32 cellular contexts compared by ENCODE assay signal in the genomic region with DNA sequence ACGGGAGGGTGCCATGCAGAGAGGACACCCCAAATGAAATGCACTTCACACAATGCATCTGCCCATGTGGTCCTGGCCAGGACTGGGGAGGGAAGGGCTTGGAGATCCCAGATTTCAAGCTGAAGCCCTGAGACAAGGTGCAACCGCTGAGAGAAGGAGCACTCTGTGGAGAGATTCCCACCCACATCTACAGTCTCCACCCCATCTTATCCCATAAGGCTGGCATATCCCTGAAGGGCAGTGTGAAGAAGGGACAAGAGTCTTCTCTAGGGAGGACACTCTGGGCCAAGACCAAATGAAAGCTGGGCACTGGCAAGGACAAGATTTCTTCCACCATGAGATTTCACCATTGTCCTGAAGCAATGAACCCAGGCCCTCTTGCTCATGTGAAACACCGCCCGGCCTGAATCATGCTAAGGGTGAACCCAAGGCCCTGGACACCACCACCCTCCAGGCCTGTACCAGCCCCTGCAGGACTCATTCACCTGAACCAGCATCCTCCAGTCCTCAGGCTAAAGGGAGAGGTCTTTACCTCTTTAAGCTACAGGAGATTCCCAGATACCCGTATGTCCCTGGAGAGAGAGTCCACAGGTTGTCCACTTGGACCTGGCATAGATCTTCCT. TPM values are rescaled to one million over a fixed set of nuclear protein-coding genes. Genes with fewer than 3 reads are reported as not detected.
"Had no signal": no experiment of that assay in that cellular context is flagged by ENCODE, and none has a peak within 500 bp of the region (broad histone marks: within the 10 kb centered on the region; RNA-seq: fewer than 3 reads in every experiment).

No MANE protein-coding gene starts in this region.

- H3K27me3 Mint-ChIP-seq: activated naive CD8-positive, alpha-beta T cell had no signal

- H3K4me3 Mint-ChIP-seq: activated CD8-positive, alpha-beta T cell treated with anti-CD3 and anti-CD28 coated beads, Interleukin-2, amount 10 ng/mL, durations not matched to agents 7 days and 5 days; activated naive CD4-positive, alpha-beta T cell treated with anti-CD3 and anti-CD28 coated beads, Interleukin-2, amount 10 ng/mL, durations not matched to agents 7 days and 5 days; activated naive CD8-positive, alpha-beta T cell; activated naive CD8-positive, alpha-beta T cell treated with anti-CD3 and anti-CD28 coated beads, Interleukin-2, amount 50 U/mL, for 24 hours; brain; T-helper 1 cell treated with Interleukin-12 subunit alpha and Interleukin-12 subunit beta and Interleukin-4 antibody, amounts not matched to agents 30 μg/mL and 1 μg/mL, for 36 hours had no signal

- H3K9me3 Mint-ChIP-seq: activated naive CD4-positive, alpha-beta T cell treated with anti-CD3 and anti-CD28 coated beads, Interleukin-2, amount 10 ng/mL, durations not matched to agents 7 days and 5 days; T-helper 1 cell treated with Interleukin-12 subunit alpha and Interleukin-12 subunit beta and Interleukin-4 antibody, amounts not matched to agents 30 μg/mL and 1 μg/mL, for 36 hours had no signal

- H3K4me3 ChIP-seq: K562, Peyer's patch, SJSA1 had no signal

- H3K4me1 Mint-ChIP-seq: activated naive CD4-positive, alpha-beta T cell treated with anti-CD3 and anti-CD28 coated beads, Interleukin-2, amount 10 ng/mL, durations not matched to agents 7 days and 5 days; brain had no signal

- H3K36me3 ChIP-seq: Peyer's patch, SJSA1 had no signal

- H3K27me3 ChIP-seq: Peyer's patch had no signal

- H3K27ac ChIP-seq: Peyer's patch, SJSA1, VCaP had no signal

- H3K27ac Mint-ChIP-seq: activated CD8-positive, alpha-beta T cell treated with anti-CD3 and anti-CD28 coated beads, Interleukin-2, amount 10 ng/mL, durations not matched to agents 7 days and 5 days; activated naive CD4-positive, alpha-beta T cell treated with anti-CD3 and anti-CD28 coated beads, Interleukin-2, amount 10 ng/mL, durations not matched to agents 7 days and 5 days; activated naive CD8-positive, alpha-beta T cell; activated naive CD8-positive, alpha-beta T cell treated with anti-CD3 and anti-CD28 coated beads, Interleukin-2, amount 50 U/mL, for 24 hours; brain; T-helper 1 cell treated with Interleukin-12 subunit alpha and Interleukin-12 subunit beta and Interleukin-4 antibody, amounts not matched to agents 30 μg/mL and 1 μg/mL, for 36 hours had no signal

- H3K36me3 Mint-ChIP-seq: activated naive CD4-positive, alpha-beta T cell treated with anti-CD3 and anti-CD28 coated beads, Interleukin-2, amount 10 ng/mL, durations not matched to agents 7 days and 5 days; activated naive CD8-positive, alpha-beta T cell; brain had no signal

- H3K4me1 ChIP-seq: Peyer's patch, SJSA1 had no signal

- DNase-seq: activated CD4-positive, alpha-beta T cell treated with anti-CD3 and anti-CD28 coated beads for 1 hour; activated CD4-positive, alpha-beta T cell treated with anti-CD3 and anti-CD28 coated beads for 48 hours; activated CD4-positive, CD25-positive, alpha-beta regulatory T cell; activated CD8-positive, alpha-beta T cell treated with anti-CD3 and anti-CD28 coated beads, Interleukin-2, amount 10 ng/mL, durations not matched to agents 7 days and 5 days; activated naive CD4-positive, alpha-beta T cell treated with anti-CD3 and anti-CD28 coated beads, Interleukin-2, amount 10 ng/mL, durations not matched to agents 7 days and 5 days; activated naive CD8-positive, alpha-beta T cell treated with anti-CD3 and anti-CD28 coated beads, Interleukin-2, amount 50 U/mL, for 24 hours; anterior cingulate cortex; IMR-90; NCI-H1092 treated with DMSO at 0.1 percent for 48 hours; NCI-H1417; NCI-H146; NCI-H187; NCI-H2029 treated with DMSO at 0.1 percent for 48 hours; NCI-H2107; NCI-H2171; NCI-H510A; NCI-H526; NCI-H748 treated with DMSO at 0.1 percent for 48 hours; NK-92 treated with Interleukin-12 subunit alpha and Interleukin-12 subunit beta, amount 100 ng/mL, for 24 hours; PC-3; RPMI8226; SHP77 treated with DMSO at 0.1 percent for 48 hours; SK-N-SH; T-helper 9 cell had no signal

- H3K9me3 ChIP-seq: Peyer's patch, SJSA1, SK-N-SH had no signal

- ATAC-seq: activated CD8-positive, alpha-beta T cell treated with anti-CD3 and anti-CD28 coated beads, Interleukin-2, amount 10 ng/mL, durations not matched to agents 7 days and 5 days; activated naive CD8-positive, alpha-beta T cell treated with anti-CD3 and anti-CD28 coated beads, Interleukin-2, amount 50 U/mL, for 24 hours; K562; PC-3 had no signal

RNA-seq across cellular contexts. Expression of a gene that starts 20.5 kb away (rescaled TPM):
- total RNA-seq: activated CD8-positive, alpha-beta T cell treated with anti-CD3 and anti-CD28 coated beads, Interleukin-2, amount 10 ng/mL, durations not matched to agents 7 days and 5 days; IMR-90; K562; M059J; PC-3; Peyer's patch; SJSA1 had no signal
- polyA plus RNA-seq: IMR-90, K562, SK-N-SH had no signal

RNA-seq across cellular contexts. Expression of a gene that starts 30.4 kb away (rescaled TPM):
- total RNA-seq: IMR-90, M059J, PC-3, SJSA1 had no signal
- polyA plus RNA-seq: IMR-90, SK-N-SH had no signal
